23 cellular contexts compared by ENCODE assay signal in genomic region chr16:77385481-77385880, GRCh38. TPM values are rescaled to one million over a fixed set of nuclear protein-coding genes. Genes with fewer than 3 reads are reported as not detected.
"Had no signal": no experiment of that assay in that cellular context is flagged by ENCODE, and none has a peak within 500 bp of the region (broad histone marks: within the 10 kb centered on the region; RNA-seq: fewer than 3 reads in every experiment).

No MANE protein-coding gene starts in this region.

- H3K9me3 Mint-ChIP-seq: activated T-helper 17 cell treated with anti-CD3 and anti-CD28 coated beads, Interleukin-2, amount 50 U/mL, for 72 hours; central memory CD8-positive, alpha-beta T cell; neural progenitor cell had no signal

- H3K9me3 ChIP-seq: adrenal gland, breast epithelium, esophagus muscularis mucosa, gastroesophageal sphincter, heart left ventricle, sigmoid colon, spleen, thyroid gland, upper lobe of right lung had no signal

- H3K4me1 ChIP-seq: adrenal gland, breast epithelium, esophagus muscularis mucosa, gastroesophageal sphincter, heart left ventricle, neural progenitor cell, sigmoid colon, spleen, upper lobe of right lung had no signal

- H3K4me2 ChIP-seq: neural progenitor cell had no signal

- DNase-seq: activated T-cell treated with anti-CD3 and anti-CD28 coated beads, Interleukin-2, amount 50 U/mL, for 1 hour; adrenal gland; heart left ventricle; islet precursor cell; left colon; naive B cell; sigmoid colon; spleen; stimulated activated CD4-positive, alpha-beta T cell treated with anti-CD3 and anti-CD28 coated beads, Interleukin-4, amount 100 ng/mL, for 1 hour; stimulated activated naive CD8-positive, alpha-beta T cell treated with anti-CD3 and anti-CD28 coated beads, Interleukin-15, Interleukin-2, amounts not matched to agents 100 U/mL and 50 U/mL, for 24 hours; T-helper 9 cell; thyroid gland; upper lobe of right lung had no signal

- H2AFZ ChIP-seq: neural progenitor cell had no signal

- H3K27me3 Mint-ChIP-seq: activated T-helper 17 cell treated with anti-CD3 and anti-CD28 coated beads, Interleukin-2, amount 50 U/mL, for 72 hours; central memory CD8-positive, alpha-beta T cell; memory B cell had no signal

- H3K27ac ChIP-seq: adrenal gland, breast epithelium, esophagus muscularis mucosa, gastroesophageal sphincter, heart left ventricle, neural progenitor cell, sigmoid colon, spleen, thyroid gland, upper lobe of right lung had no signal

- ATAC-seq: activated T-helper 17 cell treated with anti-CD3 and anti-CD28 coated beads, Interleukin-2, amount 50 U/mL, for 72 hours; gastroesophageal sphincter; heart left ventricle; left colon; stimulated activated naive CD8-positive, alpha-beta T cell treated with anti-CD3 and anti-CD28 coated beads, Interleukin-15, Interleukin-2, amounts not matched to agents 100 U/mL and 50 U/mL, for 24 hours; upper lobe of right lung had no signal

- H3K4me3 ChIP-seq: adrenal gland, breast epithelium, esophagus muscularis mucosa, gastroesophageal sphincter, heart left ventricle, neural progenitor cell, sigmoid colon, spleen, thyroid gland, upper lobe of right lung had no signal

- H3K4me1 Mint-ChIP-seq: activated T-helper 17 cell treated with anti-CD3 and anti-CD28 coated beads, Interleukin-2, amount 50 U/mL, for 72 hours; central memory CD8-positive, alpha-beta T cell; memory B cell; naive B cell had no signal

- H3K36me3 ChIP-seq: adrenal gland, breast epithelium, esophagus muscularis mucosa, gastroesophageal sphincter, heart left ventricle, neural progenitor cell, sigmoid colon, spleen, thyroid gland, upper lobe of right lung had no signal

- H3K36me3 Mint-ChIP-seq: activated naive CD8-positive, alpha-beta T cell; memory B cell; naive B cell had no signal

- H3K27me3 ChIP-seq: adrenal gland, breast epithelium, esophagus muscularis mucosa, gastroesophageal sphincter, neural progenitor cell, sigmoid colon, thyroid gland, upper lobe of right lung had no signal

- H3K27ac Mint-ChIP-seq: activated naive CD8-positive, alpha-beta T cell; activated T-helper 17 cell treated with anti-CD3 and anti-CD28 coated beads, Interleukin-2, amount 50 U/mL, for 72 hours; memory B cell; naive B cell; neural progenitor cell had no signal

- H3K4me3 Mint-ChIP-seq: activated naive CD8-positive, alpha-beta T cell; activated T-helper 17 cell treated with anti-CD3 and anti-CD28 coated beads, Interleukin-2, amount 50 U/mL, for 72 hours; central memory CD8-positive, alpha-beta T cell; memory B cell; naive B cell; neural progenitor cell had no signal

- H3K9ac ChIP-seq: neural progenitor cell had no signal

RNA-seq across cellular contexts. Expression of gene ADAMTS18, which starts 49.4 kb away (rescaled TPM):
- total RNA-seq: activated T-helper 17 cell treated with anti-CD3 and anti-CD28 coated beads, Interleukin-2, amount 50 U/mL, for 72 hours; mononuclear cell; spleen; T-helper 1 cell treated with Interleukin-12 subunit alpha and Interleukin-12 subunit beta and Interleukin-4 antibody, amounts not matched to agents 30 ng/mL and 1 ng/mL, for 36 hours had no signal
